In genomic region chr11:110174645-110175310, GRCh38 we compare ENCODE assay signal across 1 cellular context.
TF ChIP-seq lines count a peak whose summit lies in the region.

No MANE protein-coding gene starts in this region.

TF ChIP-seq in GM12878, 131 proteins besides CTCF, POLR2A, EP300 and RAD21 (continued from another document):
- no peak for TF ChIP-seq ZBTB33 (IDR thresholded peaks at IDR 0.05)
